11 cellular contexts compared by ENCODE assay signal in genomic region chr1:218371927-218372672, GRCh38. TPM values are rescaled to one million over a fixed set of nuclear protein-coding genes. Genes with fewer than 3 reads are reported as not detected.
DNase-seq lines count a peak whose midpoint lies in the region; ATAC-seq, FAIRE-seq and TF ChIP-seq lines count a peak whose summit lies in the region.
"Had no signal": no experiment of that assay in that cellular context is flagged by ENCODE, and none has a peak within 500 bp of the region (broad histone marks: within the 10 kb centered on the region; RNA-seq: fewer than 3 reads in every experiment).

No MANE protein-coding gene starts in this region.

- TF ChIP-seq CTCF in AG09319 (IDR thresholded peaks at IDR 0.05; ENCODE audit: low read depth, low read length), result no peak

- no peak for TF ChIP-seq POLR2A in GM12892 (IDR thresholded peaks at IDR 0.05; ENCODE audit: low read depth, low read length)

- no peak overlapping the region for H3K4me3 Mint-ChIP-seq in effector memory CD8-positive, alpha-beta T cell

- H3K27me3 Mint-ChIP-seq in effector memory CD8-positive, alpha-beta T cell, result peaks cover 34 to 44% of the 10 kb centered on the region in 2 donors

- H3K4me1 Mint-ChIP-seq in effector memory CD8-positive, alpha-beta T cell (ENCODE audit: low read depth in 2 of 2), result peaks cover 2 to 8% of the 10 kb centered on the region in 2 donors

- H3K9me3 Mint-ChIP-seq in effector memory CD8-positive, alpha-beta T cell, result no peaks in the 10 kb centered on the region
- H3K9me3 Mint-ChIP-seq: activated T-helper 2 cell treated with anti-CD3 and anti-CD28 coated beads, Interferon-gamma antibody, Interleukin-2, Interleukin-4, amounts not matched to agents 10 μg/mL and 5 μg/mL and 100 μg/mL, durations not matched to agents 14 hours and 24 hours and 36 hours had no signal

- peaks cover 2% of the 10 kb centered on the region for H3K36me3 Mint-ChIP-seq in effector memory CD8-positive, alpha-beta T cell (ENCODE audit: insufficient read depth)

- no peak for FAIRE-seq in GM12892 (lab: Jason Lieb, UNC)
- FAIRE-seq: urothelium cell line had no signal

- no peak for ATAC-seq in effector memory CD8-positive, alpha-beta T cell (replicated peaks)

- no peak overlapping the region for H3K27ac Mint-ChIP-seq in effector memory CD8-positive, alpha-beta T cell
- H3K27ac Mint-ChIP-seq: activated T-helper 2 cell treated with anti-CD3 and anti-CD28 coated beads, Interferon-gamma antibody, Interleukin-2, Interleukin-4, amounts not matched to agents 10 μg/mL and 5 μg/mL and 100 μg/mL, durations not matched to agents 14 hours and 24 hours and 36 hours had no signal

- DNase-seq in AG09319 (ENCODE audit: extremely low read depth, low read depth), result peak; percentile 85
- peak; percentile 33 for DNase-seq in NCI-H2227 treated with DMSO at 0.1 percent for 48 hours (lab: John Stamatoyannopoulos, UW)
- peak; percentile 86 for DNase-seq in epidermal melanocyte (ENCODE audit: insufficient read length, low spot score)
- peak; percentile 87 for DNase-seq in myocyte (ENCODE audit: low read depth)
- no peak for DNase-seq in GM12892 (ENCODE audit: insufficient read length)
- DNase-seq in A172 (ENCODE audit: low spot score), result no peak
- no peak for DNase-seq in KG1 (lab: John Stamatoyannopoulos, UW)
- no peak for DNase-seq in effector memory CD8-positive, alpha-beta T cell
- DNase-seq: stimulated activated CD4-positive, alpha-beta T cell treated with anti-CD3 and anti-CD28 coated beads, Interleukin-15, amount 100 ng/mL, for 24 hours had no signal

RNA-seq across cellular contexts. Expression of gene TGFB2, which starts 27.0 kb away (rescaled TPM):
- 18.4 and 20.8 TPM in 2 replicates for total RNA-seq in myocyte
- 51.5 TPM for polyA plus RNA-seq in myocyte (2012)
- not detected for polyA plus RNA-seq in GM12892 (2012; ENCODE audit: missing spikeins)
- total RNA-seq in A172 (2014; rRNA removed; shearing (Covaris generic)), result 65.5 and 87.6 TPM in 2 replicates
- total RNA-seq: activated T-helper 2 cell treated with anti-CD3 and anti-CD28 coated beads, Interferon-gamma antibody, Interleukin-2, Interleukin-4, amounts not matched to agents 10 μg/mL and 5 μg/mL and 100 μg/mL, durations not matched to agents 14 hours and 24 hours and 36 hours had no signal

Comparison
In these comparisons a context has a peak if more than half of its experiments do, and no peak if none do; other contexts are left out.
1. DNase-seq: peak in AG09319 (single experiment), NCI-H2227 treated with DMSO at 0.1 percent for 48 hours (single experiment), epidermal melanocyte (single experiment) and myocyte (single experiment); none in GM12892 (single experiment), A172 (single experiment), KG1 (single experiment) and effector memory CD8-positive, alpha-beta T cell (0 of 3).